8 cellular contexts compared by ENCODE assay signal in the genomic region with DNA sequence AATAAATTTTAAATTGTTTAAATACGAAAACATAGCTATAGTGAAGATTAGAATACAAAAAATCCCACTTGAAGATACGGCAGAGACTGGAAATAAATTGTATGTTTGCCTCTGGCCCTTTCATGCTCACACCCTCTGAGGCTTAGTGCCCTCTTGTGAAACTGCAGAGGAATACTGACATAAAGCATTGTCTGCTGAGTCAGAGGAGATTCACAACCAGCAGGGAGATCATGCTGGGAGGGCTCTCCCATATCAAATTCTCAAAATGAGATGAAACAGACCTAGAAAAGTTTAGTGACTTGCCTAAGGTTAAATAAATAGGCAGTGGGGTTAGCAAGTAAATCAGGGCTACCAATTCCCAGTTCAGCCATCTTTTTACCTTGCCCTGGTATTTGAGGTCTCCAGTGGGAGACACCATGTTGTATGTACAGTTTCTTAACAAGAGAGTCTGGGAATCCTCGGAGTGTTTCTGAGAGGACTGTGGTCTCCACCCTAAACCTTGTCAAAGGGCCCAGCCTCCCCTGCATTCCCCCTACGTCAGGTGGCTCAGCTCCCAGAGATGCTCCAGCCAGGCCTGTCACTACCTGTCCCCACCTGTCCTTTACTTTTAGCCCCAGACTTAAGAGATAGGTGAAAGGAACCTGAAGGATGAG.
A peak's percentile ranks its signal among the peaks of the same experiment; 100 is the strongest.
DNase-seq lines count a peak whose midpoint lies in the region; TF ChIP-seq lines count a peak whose summit lies in the region.

No MANE protein-coding gene starts in this region.

- H3K36me3 ChIP-seq in mesodermal cell (ENCODE audit: control insufficient read depth, insufficient read depth, low read length), result peaks cover 9% of the 10 kb centered on the region

- H3K27ac ChIP-seq in mesodermal cell (ENCODE audit: low read depth, low read length, severe bottlenecking) (peak overlapping the region; percentile 36), dorsolateral prefrontal cortex (no peak overlapping the region)

- H3K9me3 ChIP-seq in mesodermal cell (ENCODE audit: control insufficient read depth, low read length), result no peaks in the 10 kb centered on the region

- intact Hi-C loops in dorsolateral prefrontal cortex (cut with DNase I), result no loop called here

- TF ChIP-seq CTCF in dorsolateral prefrontal cortex (IDR thresholded peaks at IDR 0.05 in 54 of 56, conservative IDR thresholded peaks at IDR 0.05 in 2 of 56; ENCODE audit: low read depth in 1 of 56, partially characterized antibody in 56 of 56), result peak in 7 of 56 donors; percentile 8 to 38 (median 17)

- no peak overlapping the region for H3K4me3 ChIP-seq in mesodermal cell (ENCODE audit: extremely low read depth, insufficient read depth, low read length, poor library complexity, severe bottlenecking)
- no peak overlapping the region for H3K4me3 ChIP-seq in dorsolateral prefrontal cortex

- peaks cover 0 to 52% (median 8%) of the 10 kb centered on the region in 45 donors for H3K27me3 ChIP-seq in dorsolateral prefrontal cortex

- peak; percentile 12 for DNase-seq in COR-L47 (lab: John Stamatoyannopoulos, UW)
- DNase-seq in LoVo (ENCODE audit: low spot score), result peak; percentile 44
- DNase-seq in astrocyte of the hippocampus (ENCODE audit: low read depth, low spot score), result peak; percentile 42
- no peak for DNase-seq in UCSD-AML1 (lab: John Stamatoyannopoulos, UW; ENCODE audit: unreplicated experiment)
- no peak for DNase-seq in NCI-H2029 treated with DMSO at 0.1 percent for 48 hours (lab: John Stamatoyannopoulos, UW)
- DNase-seq in NCI-H128 (lab: John Stamatoyannopoulos, UW; ENCODE audit: unreplicated experiment), result no peak
- DNase-seq in dorsolateral prefrontal cortex, result no peak

- no CpG with 5 or more reads among the region's 4 CpGs for WGBS in mesodermal cell (ENCODE audit: insufficient coverage in 2 of 2), 2 experiments

- H3K4me1 ChIP-seq in mesodermal cell (ENCODE audit: control insufficient read depth, insufficient read depth, low read length, poor library complexity, severe bottlenecking), result peaks cover 11% of the 10 kb centered on the region

Comparison
In these comparisons a context has a peak if more than half of its experiments do, and no peak if none do; other contexts are left out.
1. DNase-seq: peak in COR-L47 (single experiment), LoVo (single experiment) and astrocyte of the hippocampus (single experiment); none in UCSD-AML1 (single experiment), NCI-H2029 treated with DMSO at 0.1 percent for 48 hours (single experiment), NCI-H128 (single experiment) and dorsolateral prefrontal cortex (0 of 10).